15 cellular contexts compared by ENCODE assay signal in genomic region chr4:168648929-168649328, GRCh38.
DNase-seq lines count a peak whose midpoint lies in the region; ATAC-seq and TF ChIP-seq lines count a peak whose summit lies in the region.
"Had no signal": no experiment of that assay in that cellular context is flagged by ENCODE, and none has a peak within 500 bp of the region (broad histone marks: within the 10 kb centered on the region; RNA-seq: fewer than 3 reads in every experiment).

No MANE protein-coding gene starts in this region.

- H3K9me3 ChIP-seq in PC-3 (ENCODE audit: low read length) (no peaks in the 10 kb centered on the region), WERI-Rb-1 (ENCODE audit: severe bottlenecking) (no peaks in the 10 kb centered on the region)
- H3K9me3 ChIP-seq: BE2C, Peyer's patch had no signal

- CTCF ChIA-PET in PC-3 (lab: Charles Lee): no interaction called here

- no peaks in the 10 kb centered on the region for H3F3A ChIP-seq in PC-3 (ENCODE audit: low read length, unreplicated experiment)

- H3K4me2 ChIP-seq in PC-3 (ENCODE audit: low read length): no peak overlapping the region

- no peaks in the 10 kb centered on the region for H3K9me2 ChIP-seq in PC-3 (replicated peaks; ENCODE audit: low read length)

- H3K4me1 ChIP-seq in PC-3 (ENCODE audit: insufficient read depth, low read length): peaks cover 11% of the 10 kb centered on the region; the same call in 1 of the 2 replicates
- H3K4me1 ChIP-seq: Peyer's patch had no signal

- H3K27me3 Mint-ChIP-seq in endothelial cell (ENCODE audit: unreplicated experiment) (no peaks in the 10 kb centered on the region), mesothelial cell of epicardium (ENCODE audit: low read depth) (no peaks in the 10 kb centered on the region)

- TF ChIP-seq CTCF in PC-3 (conservative IDR thresholded peaks at IDR 0.05; ENCODE audit: low read depth, low read length) (no peak), endothelial cell (IDR thresholded peaks at IDR 0.05; ENCODE audit: unreplicated experiment) (no peak), mesothelial cell of epicardium (IDR thresholded peaks at IDR 0.05; ENCODE audit: unreplicated experiment) (no peak), WERI-Rb-1 (IDR thresholded peaks at IDR 0.05; ENCODE audit: low read depth, low read length) (no peak)

- POLR2A ChIA-PET in PC-3 (lab: Charles Lee; ENCODE audit: unreplicated experiment): no interaction called here

- H3K79me2 ChIP-seq in PC-3 (ENCODE audit: low read length): peaks cover 59% of the 10 kb centered on the region

- H3K27ac Mint-ChIP-seq in endothelial cell (ENCODE audit: unreplicated experiment): peak overlapping the region; percentile 20
- H3K27ac Mint-ChIP-seq in mesothelial cell of epicardium: peak overlapping the region; percentile 44
- H3K27ac Mint-ChIP-seq: activated CD8-positive, alpha-beta T cell treated with anti-CD3 and anti-CD28 coated beads, Interleukin-2, amount 10 ng/mL, durations not matched to agents 7 days and 5 days had no signal

- H3K4me3 ChIP-seq in PC-3 (ENCODE audit: low read length): no peak overlapping the region
- H3K4me3 ChIP-seq in WERI-Rb-1 (ENCODE audit: low read depth, low read length): no peak overlapping the region
- H3K4me3 ChIP-seq: Peyer's patch had no signal

- peak; percentile 24 for DNase-seq in AG20443 (ENCODE audit: low spot score)
- peak; percentile 36 for DNase-seq in PC-3
- DNase-seq in endothelial cell (ENCODE audit: low spot score): no peak
- no peak for DNase-seq in mesothelial cell of epicardium (ENCODE audit: low spot score in 2 of 2, unreplicated experiment in 2 of 2)
- no peak for DNase-seq in WERI-Rb-1
- no peak for DNase-seq in GM19238 (ENCODE audit: insufficient read length, low spot score)
- DNase-seq: activated CD8-positive, alpha-beta T cell treated with anti-CD3 and anti-CD28 coated beads, Interleukin-2, amount 10 ng/mL, durations not matched to agents 7 days and 5 days; activated effector memory CD4-positive, alpha-beta T cell treated with anti-CD3 and anti-CD28 coated beads, Interleukin-2, amount 50 U/mL, for 16 hours; BE2C; NCI-H1417 treated with DMSO at 0.1 percent for 48 hours; NCI-H446 treated with DMSO at 0.1 percent for 48 hours; Peyer's patch; stimulated activated CD4-positive, alpha-beta T cell treated with anti-CD3 and anti-CD28 coated beads, Interleukin-2, amount 100 ng/mL, for 24 hours had no signal

- H4K20me1 ChIP-seq in PC-3 (ENCODE audit: low read length): no peaks in the 10 kb centered on the region

- H3K9me3 Mint-ChIP-seq in endothelial cell (ENCODE audit: unreplicated experiment) (no peaks in the 10 kb centered on the region), mesothelial cell of epicardium (no peaks in the 10 kb centered on the region)

- no peaks in the 10 kb centered on the region for H3K36me3 Mint-ChIP-seq in endothelial cell (ENCODE audit: low read depth, unreplicated experiment)
- H3K36me3 Mint-ChIP-seq in mesothelial cell of epicardium: no peaks in the 10 kb centered on the region

- ATAC-seq in PC-3: no peak
- ATAC-seq in HG03565 (IDR thresholded peaks at IDR 0.05; ENCODE audit: unreplicated experiment): no peak
- no peak for ATAC-seq in GM18867 (IDR thresholded peaks at IDR 0.05; ENCODE audit: unreplicated experiment)
- ATAC-seq: activated CD8-positive, alpha-beta T cell treated with anti-CD3 and anti-CD28 coated beads, Interleukin-2, amount 10 ng/mL, durations not matched to agents 7 days and 5 days had no signal

- H2AFZ ChIP-seq in PC-3 (ENCODE audit: low read length): no peak overlapping the region

- no peak overlapping the region for H3K9ac ChIP-seq in PC-3 (ENCODE audit: low read length)

- no peak overlapping the region for H3K27ac ChIP-seq in PC-3 (ENCODE audit: low read length)
- no peak overlapping the region for H3K27ac ChIP-seq in WERI-Rb-1
- H3K27ac ChIP-seq: Peyer's patch had no signal

- BruUV-seq in PC-3 (replicated peaks; lab: Mats Ljungman, UMichigan): no TSS peak

- no peak overlapping the region for H3K4me3 Mint-ChIP-seq in endothelial cell (ENCODE audit: unreplicated experiment)
- H3K4me3 Mint-ChIP-seq in mesothelial cell of epicardium: no peak overlapping the region
- H3K4me3 Mint-ChIP-seq: activated CD8-positive, alpha-beta T cell treated with anti-CD3 and anti-CD28 coated beads, Interleukin-2, amount 10 ng/mL, durations not matched to agents 7 days and 5 days had no signal

- intact Hi-C loops in PC-3 (cut with micrococcal nuclease): no loop called here

- H3K4me1 Mint-ChIP-seq in endothelial cell (ENCODE audit: unreplicated experiment): no peaks in the 10 kb centered on the region
- peaks cover 80% of the 10 kb centered on the region for H3K4me1 Mint-ChIP-seq in mesothelial cell of epicardium

- H3K27me3 ChIP-seq in PC-3 (ENCODE audit: low read length) (no peaks in the 10 kb centered on the region), WERI-Rb-1 (ENCODE audit: insufficient read depth, low read depth, severe bottlenecking) (no peaks in the 10 kb centered on the region)
- H3K27me3 ChIP-seq: BE2C, Peyer's patch had no signal

- H3K36me3 ChIP-seq in PC-3 (ENCODE audit: low read depth, low read length) (no peaks in the 10 kb centered on the region), WERI-Rb-1 (no peaks in the 10 kb centered on the region)
- H3K36me3 ChIP-seq: BE2C, Peyer's patch had no signal

Comparison
In these comparisons a context has a peak if more than half of its experiments do, and no peak if none do; other contexts are left out.
1. DNase-seq: peak in AG20443 (single experiment) and PC-3 (single experiment); none in endothelial cell (single experiment), mesothelial cell of epicardium (0 of 2), WERI-Rb-1 (single experiment) and GM19238 (single experiment).